In the genomic region with DNA sequence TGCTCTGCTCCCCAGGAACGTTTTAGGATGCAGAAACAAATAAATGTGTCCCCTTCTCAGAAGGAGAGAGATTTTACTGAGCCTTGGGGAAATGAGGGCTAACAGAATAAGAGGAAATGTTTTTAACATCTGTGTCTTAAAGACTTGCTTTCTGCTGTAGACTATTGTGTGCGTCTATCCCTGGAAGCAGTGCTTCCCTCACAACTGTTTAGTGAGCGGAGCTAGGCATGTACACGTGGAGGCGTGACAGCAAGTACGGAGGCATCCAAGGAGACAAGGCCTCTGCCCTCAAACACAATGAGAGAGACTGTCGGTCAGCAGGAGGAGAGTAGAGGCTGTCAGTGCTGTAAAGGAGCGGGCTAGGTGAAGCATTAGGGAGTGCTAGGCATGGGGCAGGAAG, we compare ENCODE assay signal across 21 cellular contexts.
"Had no signal": no experiment of that assay in that cellular context is flagged by ENCODE, and none has a peak within 500 bp of the region (broad histone marks: within the 10 kb centered on the region; RNA-seq: fewer than 3 reads in every experiment).

No MANE protein-coding gene starts in this region.

- H3K27ac ChIP-seq: brain microvascular endothelial cell, coronary artery, gastrocnemius medialis, ovary, thoracic aorta, upper lobe of left lung, WERI-Rb-1 had no signal

- H3K4me3 ChIP-seq: coronary artery, gastrocnemius medialis, lung, ovary, thoracic aorta, upper lobe of left lung had no signal

- H3K4me1 ChIP-seq: upper lobe of left lung had no signal

- H3K4me3 Mint-ChIP-seq: activated naive CD8-positive, alpha-beta T cell treated with anti-CD3 and anti-CD28 coated beads, Interleukin-2, amount 10 ng/mL, durations not matched to agents 7 days and 5 days; central memory CD8-positive, alpha-beta T cell; mesothelial cell of epicardium; stimulated activated naive CD8-positive, alpha-beta T cell treated with anti-CD3 and anti-CD28 coated beads, Interleukin-15, Interleukin-2, amounts not matched to agents 100 ng/mL and 50 ng/mL, for 24 hours had no signal

- H3K27ac Mint-ChIP-seq: activated naive CD8-positive, alpha-beta T cell treated with anti-CD3 and anti-CD28 coated beads, Interleukin-2, amount 10 ng/mL, durations not matched to agents 7 days and 5 days; activated T-helper 2 cell treated with anti-CD3 and anti-CD28 coated beads, Interferon-gamma antibody, Interleukin-2, Interleukin-4, amounts not matched to agents 10 μg/mL and 5 μg/mL and 100 μg/mL, durations not matched to agents 14 hours and 24 hours and 36 hours; mesothelial cell of epicardium; stimulated activated naive CD8-positive, alpha-beta T cell treated with anti-CD3 and anti-CD28 coated beads, Interleukin-15, Interleukin-2, amounts not matched to agents 100 ng/mL and 50 ng/mL, for 24 hours had no signal

- DNase-seq: activated CD4-positive, alpha-beta T cell treated with anti-CD3 and anti-CD28 coated beads, Interleukin-2, amount 50 U/mL, for 48 hours; activated naive CD4-positive, alpha-beta T cell treated with Interleukin-2 at 50 U/mL for 16 hours; activated naive CD8-positive, alpha-beta T cell treated with anti-CD3 and anti-CD28 coated beads, Interleukin-2, amount 10 ng/mL, durations not matched to agents 7 days and 5 days; amygdala; brain microvascular endothelial cell; gastrocnemius medialis; ovary; stimulated activated CD4-positive, alpha-beta T cell treated with anti-CD3 and anti-CD28 coated beads, Interleukin-12 subunit alpha, Interleukin-12 subunit beta, amount 100 ng/mL, for 4 hours; stimulated activated CD4-positive, alpha-beta T cell treated with anti-CD3 and anti-CD28 coated beads, Interleukin-1b, Interleukin-23, amount 100 ng/mL, for 48 hours; stimulated activated CD8-positive, alpha-beta memory T cell treated with anti-CD3 and anti-CD28 coated beads, Interleukin-4, amount 100 ng/mL, for 48 hours; T-helper 2 cell; WERI-Rb-1 had no signal

- H3K36me3 ChIP-seq: brain microvascular endothelial cell, ovary, WERI-Rb-1 had no signal

- ATAC-seq: gastrocnemius medialis, left lobe of liver had no signal

- H3K4me1 Mint-ChIP-seq: activated naive CD8-positive, alpha-beta T cell treated with anti-CD3 and anti-CD28 coated beads, Interleukin-2, amount 10 ng/mL, durations not matched to agents 7 days and 5 days; mesothelial cell of epicardium had no signal

- H3K27me3 Mint-ChIP-seq: activated naive CD8-positive, alpha-beta T cell treated with anti-CD3 and anti-CD28 coated beads, Interleukin-2, amount 10 ng/mL, durations not matched to agents 7 days and 5 days; central memory CD8-positive, alpha-beta T cell; stimulated activated naive CD8-positive, alpha-beta T cell treated with anti-CD3 and anti-CD28 coated beads, Interleukin-15, Interleukin-2, amounts not matched to agents 100 ng/mL and 50 ng/mL, for 24 hours had no signal

- H3K9me3 ChIP-seq: gastrocnemius medialis, ovary, thoracic aorta, upper lobe of left lung had no signal

- H3K27me3 ChIP-seq: brain microvascular endothelial cell, gastrocnemius medialis, ovary, upper lobe of left lung had no signal

- H3K9me3 Mint-ChIP-seq: activated naive CD8-positive, alpha-beta T cell treated with anti-CD3 and anti-CD28 coated beads, Interleukin-2, amount 10 ng/mL, durations not matched to agents 7 days and 5 days; activated T-helper 2 cell treated with anti-CD3 and anti-CD28 coated beads, Interferon-gamma antibody, Interleukin-2, Interleukin-4, amounts not matched to agents 10 μg/mL and 5 μg/mL and 100 μg/mL, durations not matched to agents 14 hours and 24 hours and 36 hours; central memory CD8-positive, alpha-beta T cell; mesothelial cell of epicardium; stimulated activated naive CD8-positive, alpha-beta T cell treated with anti-CD3 and anti-CD28 coated beads, Interleukin-15, Interleukin-2, amounts not matched to agents 100 ng/mL and 50 ng/mL, for 24 hours had no signal
